In the genomic region with DNA sequence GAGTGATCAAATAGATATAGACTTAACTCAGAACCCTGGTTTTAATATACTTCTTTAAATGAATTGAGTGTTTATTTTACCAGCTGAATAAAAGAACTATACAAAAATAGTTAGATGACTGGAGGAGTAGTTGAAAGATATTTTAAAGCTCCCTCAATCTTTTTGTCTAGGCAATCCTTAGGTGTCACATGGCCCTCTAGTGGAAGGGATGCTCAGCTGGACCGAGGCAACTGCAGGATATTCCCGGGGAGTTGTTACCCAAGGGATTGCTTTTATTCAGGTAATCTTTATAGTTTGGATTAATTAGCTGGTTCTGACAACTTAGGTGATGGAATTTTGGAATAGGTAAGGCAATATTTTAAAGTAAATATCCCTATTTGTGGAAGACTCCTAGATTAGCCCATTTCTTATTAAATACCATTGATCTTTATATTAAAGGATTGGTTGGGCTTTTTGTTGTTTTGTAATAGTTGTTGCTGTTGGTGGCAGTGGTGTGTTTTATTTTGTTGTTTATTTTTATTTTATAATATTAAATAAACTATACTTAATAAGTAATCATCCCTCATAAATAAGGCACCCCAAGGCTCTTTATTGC, we compare ENCODE assay signal across 8 cellular contexts. TPM values are rescaled to one million over a fixed set of nuclear protein-coding genes. Genes with fewer than 3 reads are reported as not detected.
DNase-seq lines count a peak whose midpoint lies in the region; ATAC-seq and TF ChIP-seq lines count a peak whose summit lies in the region.

No MANE protein-coding gene starts in this region.

- DNase-seq in DMS 273 (lab: John Stamatoyannopoulos, UW; ENCODE audit: unreplicated experiment) (peak; percentile 51), DMS 273 treated with DMSO at 0.1 percent for 48 hours (lab: John Stamatoyannopoulos, UW) (no peak), NAMALWA (ENCODE audit: low spot score) (peak; percentile 9), cardiac fibroblast (ENCODE audit: low read depth in 2 of 2) (peak; percentile 51 to 56), mesothelial cell of epicardium (ENCODE audit: low spot score in 2 of 2, unreplicated experiment in 2 of 2) (no peak)

- no peaks in the 10 kb centered on the region for H3K27me3 Mint-ChIP-seq in mesothelial cell of epicardium (ENCODE audit: low read depth)

- H3K27ac Mint-ChIP-seq in mesothelial cell of epicardium, result peak overlapping the region; percentile 21

- ATAC-seq in HG02884 (IDR thresholded peaks at IDR 0.05; ENCODE audit: unreplicated experiment) (no peak), HG03175 (IDR thresholded peaks at IDR 0.05; ENCODE audit: unreplicated experiment) (no peak), HG02885 (IDR thresholded peaks at IDR 0.05; ENCODE audit: poor library complexity, unreplicated experiment) (no peak)

- no peaks in the 10 kb centered on the region for H3K9me3 Mint-ChIP-seq in mesothelial cell of epicardium

- peaks cover 13% of the 10 kb centered on the region for H3K4me1 Mint-ChIP-seq in mesothelial cell of epicardium

- peaks cover 10% of the 10 kb centered on the region for H3K36me3 Mint-ChIP-seq in mesothelial cell of epicardium

- no peak overlapping the region for H3K4me3 ChIP-seq in cardiac fibroblast (replicated peaks in 1 of 2; ENCODE audit: low read depth in 2 of 2, low read length in 2 of 2)

- H3K4me3 Mint-ChIP-seq in mesothelial cell of epicardium, result no peak overlapping the region

- TF ChIP-seq CTCF in cardiac fibroblast (IDR thresholded peaks at IDR 0.05; ENCODE audit: low read depth, low read length) (peak; percentile 75), mesothelial cell of epicardium (IDR thresholded peaks at IDR 0.05; ENCODE audit: unreplicated experiment) (no peak)

RNA-seq across cellular contexts. Expression of gene ZDHHC17, which starts 57.1 kb away (rescaled TPM):
- 61.7 to 66.4 TPM (median 65.5 TPM) in 3 replicates for total RNA-seq in mesothelial cell of epicardium

RNA-seq across cellular contexts. Expression of gene CSRP2, which starts 57.8 kb away (rescaled TPM):
- total RNA-seq in mesothelial cell of epicardium, result 81.6 to 86.3 TPM (median 81.8 TPM) in 3 replicates

Comparison
In these comparisons a context has a peak if more than half of its experiments do, and no peak if none do; other contexts are left out.
1. DNase-seq: peak in DMS 273 (single experiment), NAMALWA (single experiment) and cardiac fibroblast (2 of 2); none in DMS 273 treated with DMSO at 0.1 percent for 48 hours (single experiment) and mesothelial cell of epicardium (0 of 2).